14 cellular contexts compared by ENCODE assay signal in genomic region chr13:110392510-110393233, GRCh38.
DNase-seq lines count a peak whose midpoint lies in the region; ATAC-seq and TF ChIP-seq lines count a peak whose summit lies in the region.
"Had no signal": no experiment of that assay in that cellular context is flagged by ENCODE, and none has a peak within 500 bp of the region (broad histone marks: within the 10 kb centered on the region; RNA-seq: fewer than 3 reads in every experiment).

No MANE protein-coding gene starts in this region.

- H3K36me3 Mint-ChIP-seq in mesothelial cell of epicardium (peaks cover 23% of the 10 kb centered on the region), type B pancreatic cell (peaks cover 27% of the 10 kb centered on the region)
- no peaks in the 10 kb centered on the region for H3K36me3 Mint-ChIP-seq in stimulated activated effector memory CD8-positive, alpha-beta T cell treated with anti-CD3 and anti-CD28 coated beads, Interleukin-12 subunit alpha, Interleukin-12 subunit beta, amount 100 ng/mL, for 72 hours
- H3K36me3 Mint-ChIP-seq in activated T-helper 1 cell treated with anti-CD3 and anti-CD28 coated beads, Interleukin-12 subunit alpha, Interleukin-12 subunit beta, Interleukin-2, Interleukin-4 antibody, amounts not matched to agents 30 ng/mL and 10 ng/mL and 1 ng/mL, durations not matched to agents 14 hours and 24 hours and 36 hours (ENCODE audit: low read depth), result no peaks in the 10 kb centered on the region

- peak overlapping the region; percentile 88 for H3K27ac Mint-ChIP-seq in mesothelial cell of epicardium
- H3K27ac Mint-ChIP-seq in type B pancreatic cell, result peak overlapping the region; percentile 32
- no peak overlapping the region for H3K27ac Mint-ChIP-seq in stimulated activated effector memory CD8-positive, alpha-beta T cell treated with anti-CD3 and anti-CD28 coated beads, Interleukin-12 subunit alpha, Interleukin-12 subunit beta, amount 100 ng/mL, for 72 hours
- no peak overlapping the region for H3K27ac Mint-ChIP-seq in activated T-helper 1 cell treated with anti-CD3 and anti-CD28 coated beads, Interleukin-12 subunit alpha, Interleukin-12 subunit beta, Interleukin-2, Interleukin-4 antibody, amounts not matched to agents 30 ng/mL and 10 ng/mL and 1 ng/mL, durations not matched to agents 14 hours and 24 hours and 36 hours

- H3K4me3 Mint-ChIP-seq in mesothelial cell of epicardium (no peak overlapping the region), type B pancreatic cell (peak overlapping the region; percentile 18)
- H3K4me3 Mint-ChIP-seq in stimulated activated effector memory CD8-positive, alpha-beta T cell treated with anti-CD3 and anti-CD28 coated beads, Interleukin-12 subunit alpha, Interleukin-12 subunit beta, amount 100 ng/mL, for 72 hours, result no peak overlapping the region
- no peak overlapping the region for H3K4me3 Mint-ChIP-seq in activated T-helper 1 cell treated with anti-CD3 and anti-CD28 coated beads, Interleukin-12 subunit alpha, Interleukin-12 subunit beta, Interleukin-2, Interleukin-4 antibody, amounts not matched to agents 30 ng/mL and 10 ng/mL and 1 ng/mL, durations not matched to agents 14 hours and 24 hours and 36 hours
- H3K4me3 Mint-ChIP-seq: naive thymus-derived CD4-positive, alpha-beta T cell had no signal

- DNase-seq in heart right ventricle, result no peak
- DNase-seq in left ventricle myocardium superior, result no peak
- DNase-seq in coronary artery (ENCODE audit: low spot score), result no peak
- DNase-seq in mesothelial cell of epicardium (ENCODE audit: low spot score in 2 of 2, unreplicated experiment in 2 of 2), result no peak
- DNase-seq in type B pancreatic cell (ENCODE audit: extremely low spot score, unreplicated experiment), result no peak
- DNase-seq in stimulated activated effector memory CD8-positive, alpha-beta T cell treated with anti-CD3 and anti-CD28 coated beads, Interleukin-12 subunit alpha, Interleukin-12 subunit beta, amount 100 ng/mL, for 72 hours (ENCODE audit: low spot score in 2 of 2), result no peak
- no peak for DNase-seq in activated T-helper 1 cell treated with anti-CD3 and anti-CD28 coated beads, Interleukin-12 subunit alpha, Interleukin-12 subunit beta, Interleukin-2, Interleukin-4 antibody, amounts not matched to agents 30 ng/mL and 10 ng/mL and 1 ng/mL, durations not matched to agents 14 hours and 24 hours and 36 hours (ENCODE audit: low spot score)
- DNase-seq: activated CD8-positive, alpha-beta memory T cell treated with anti-CD3 and anti-CD28 coated beads, Interleukin-2, amount 50 U/mL, for 48 hours; amniotic stem cell; MV-4-11; naive thymus-derived CD4-positive, alpha-beta T cell; NCI-H446 treated with DMSO at 0.1 percent for 48 hours had no signal

- intact Hi-C loops in heart right ventricle (cut with DNase I) (no loop called here), left ventricle myocardium superior (cut with micrococcal nuclease) (no loop called here)
- intact Hi-C loops in activated T-helper 1 cell treated with anti-CD3 and anti-CD28 coated beads, Interleukin-12 subunit alpha, Interleukin-12 subunit beta, Interleukin-2, Interleukin-4 antibody, amounts not matched to agents 30 ng/mL and 10 ng/mL and 1 ng/mL, durations not matched to agents 14 hours and 24 hours and 36 hours (cut with micrococcal nuclease), result no loop called here

- H3K4me3 ChIP-seq in heart right ventricle (no peak overlapping the region), coronary artery (no peak overlapping the region)
- H3K4me3 ChIP-seq: skin epidermis had no signal

- H3K27me3 Mint-ChIP-seq in mesothelial cell of epicardium (ENCODE audit: low read depth) (no peaks in the 10 kb centered on the region), type B pancreatic cell (no peaks in the 10 kb centered on the region)
- H3K27me3 Mint-ChIP-seq in activated T-helper 1 cell treated with anti-CD3 and anti-CD28 coated beads, Interleukin-12 subunit alpha, Interleukin-12 subunit beta, Interleukin-2, Interleukin-4 antibody, amounts not matched to agents 30 ng/mL and 10 ng/mL and 1 ng/mL, durations not matched to agents 14 hours and 24 hours and 36 hours (ENCODE audit: insufficient read depth), result peaks cover 38% of the 10 kb centered on the region

- peaks cover 0 to 3% (median 0%) of the 10 kb centered on the region in 7 donors for H3K27me3 ChIP-seq in heart right ventricle

- ATAC-seq in heart right ventricle, result no peak
- ATAC-seq in left ventricle myocardium superior, result no peak
- ATAC-seq in stimulated activated effector memory CD8-positive, alpha-beta T cell treated with anti-CD3 and anti-CD28 coated beads, Interleukin-12 subunit alpha, Interleukin-12 subunit beta, amount 100 ng/mL, for 72 hours, result no peak
- ATAC-seq in GM19397 (IDR thresholded peaks at IDR 0.05; ENCODE audit: unreplicated experiment), result no peak
- ATAC-seq: naive thymus-derived CD4-positive, alpha-beta T cell had no signal

- no peak for TF ChIP-seq CTCF in heart right ventricle (IDR thresholded peaks at IDR 0.05)
- TF ChIP-seq CTCF in coronary artery (IDR thresholded peaks at IDR 0.05), result no peak
- TF ChIP-seq CTCF in mesothelial cell of epicardium (IDR thresholded peaks at IDR 0.05; ENCODE audit: unreplicated experiment), result no peak
- no peak for TF ChIP-seq CTCF in type B pancreatic cell (conservative IDR thresholded peaks at IDR 0.05)

- 59 to 61% methylated on average over 7 of the region's 7 CpGs for WGBS in heart right ventricle, 2 donors

- peaks cover 14 to 89% (median 71%) of the 10 kb centered on the region in 9 donors for H3K4me1 ChIP-seq in heart right ventricle

- H3K9me3 ChIP-seq in heart right ventricle, result no peaks in the 10 kb centered on the region

- H3K27ac ChIP-seq in heart right ventricle, result peak overlapping the region in 8 of 10 donors; percentile 6 to 94 (median 61)
- H3K27ac ChIP-seq in coronary artery, result peak overlapping the region; percentile 93 to 98

- H3K9me3 Mint-ChIP-seq in mesothelial cell of epicardium, result peaks cover 8% of the 10 kb centered on the region
- peaks cover 6% of the 10 kb centered on the region for H3K9me3 Mint-ChIP-seq in type B pancreatic cell
- no peaks in the 10 kb centered on the region for H3K9me3 Mint-ChIP-seq in stimulated activated effector memory CD8-positive, alpha-beta T cell treated with anti-CD3 and anti-CD28 coated beads, Interleukin-12 subunit alpha, Interleukin-12 subunit beta, amount 100 ng/mL, for 72 hours
- H3K9me3 Mint-ChIP-seq in activated T-helper 1 cell treated with anti-CD3 and anti-CD28 coated beads, Interleukin-12 subunit alpha, Interleukin-12 subunit beta, Interleukin-2, Interleukin-4 antibody, amounts not matched to agents 30 ng/mL and 10 ng/mL and 1 ng/mL, durations not matched to agents 14 hours and 24 hours and 36 hours, result peaks cover 3% of the 10 kb centered on the region

- H3K4me1 Mint-ChIP-seq in mesothelial cell of epicardium (peaks cover 67% of the 10 kb centered on the region), type B pancreatic cell (ENCODE audit: unreplicated experiment) (peaks cover 51% of the 10 kb centered on the region)
- H3K4me1 Mint-ChIP-seq in stimulated activated effector memory CD8-positive, alpha-beta T cell treated with anti-CD3 and anti-CD28 coated beads, Interleukin-12 subunit alpha, Interleukin-12 subunit beta, amount 100 ng/mL, for 72 hours, result peaks cover 6% of the 10 kb centered on the region
- H3K4me1 Mint-ChIP-seq in activated T-helper 1 cell treated with anti-CD3 and anti-CD28 coated beads, Interleukin-12 subunit alpha, Interleukin-12 subunit beta, Interleukin-2, Interleukin-4 antibody, amounts not matched to agents 30 ng/mL and 10 ng/mL and 1 ng/mL, durations not matched to agents 14 hours and 24 hours and 36 hours (ENCODE audit: low read depth), result peaks cover 5% of the 10 kb centered on the region

- peaks cover 0 to 9% (median 0%) of the 10 kb centered on the region in 9 donors for H3K36me3 ChIP-seq in heart right ventricle

Comparison
In these comparisons a context has a peak if more than half of its experiments do, and no peak if none do; other contexts are left out.
1. H3K27ac Mint-ChIP-seq: peak in mesothelial cell of epicardium (single experiment) and type B pancreatic cell (single experiment); none in stimulated activated effector memory CD8-positive, alpha-beta T cell treated with anti-CD3 and anti-CD28 coated beads, Interleukin-12 subunit alpha, Interleukin-12 subunit beta, amount 100 ng/mL, for 72 hours (single experiment) and activated T-helper 1 cell treated with anti-CD3 and anti-CD28 coated beads, Interleukin-12 subunit alpha, Interleukin-12 subunit beta, Interleukin-2, Interleukin-4 antibody, amounts not matched to agents 30 ng/mL and 10 ng/mL and 1 ng/mL, durations not matched to agents 14 hours and 24 hours and 36 hours (single experiment).